Comparison of ENCODE assay signal across 17 cellular contexts in genomic region chr16:70781800-70782199, GRCh38.
"Had no signal": no experiment of that assay in that cellular context is flagged by ENCODE, and none has a peak within 500 bp of the region (broad histone marks: within the 10 kb centered on the region; RNA-seq: fewer than 3 reads in every experiment).

No MANE protein-coding gene starts in this region.

- H3K27ac ChIP-seq: coronary artery, left lung, neutrophil, pancreas, sigmoid colon, suprapubic skin, transverse colon, vagina had no signal

- H3K27me3 ChIP-seq: left lung, neutrophil, pancreas, sigmoid colon, suprapubic skin, transverse colon, vagina had no signal

- H3K9me3 Mint-ChIP-seq: effector memory CD8-positive, alpha-beta T cell; memory B cell; natural killer cell; stimulated activated effector memory CD8-positive, alpha-beta T cell treated with anti-CD3 and anti-CD28 coated beads, Interleukin-12 subunit alpha, Interleukin-12 subunit beta, amount 100 ng/mL, for 72 hours had no signal

- DNase-seq: effector memory CD8-positive, alpha-beta T cell; erythroblast; natural killer cell; sigmoid colon; stimulated activated CD4-positive, alpha-beta T cell treated with anti-CD3 and anti-CD28 coated beads, Interleukin-2, amount 100 ng/mL, for 24 hours; stimulated activated CD4-positive, alpha-beta T cell treated with anti-CD3 and anti-CD28 coated beads, Interleukin-4, amount 100 ng/mL, for 24 hours; stimulated activated naive CD4-positive, alpha-beta T cell treated with Interleukin-2 at 50 U/mL for 16 hours; transverse colon had no signal

- H3K9me3 ChIP-seq: left lung, pancreas, sigmoid colon, suprapubic skin, transverse colon, vagina had no signal

- H3K4me3 Mint-ChIP-seq: effector memory CD8-positive, alpha-beta T cell; memory B cell; natural killer cell; stimulated activated effector memory CD8-positive, alpha-beta T cell treated with anti-CD3 and anti-CD28 coated beads, Interleukin-12 subunit alpha, Interleukin-12 subunit beta, amount 100 ng/mL, for 72 hours had no signal

- H3K4me3 ChIP-seq: coronary artery, left lung, lung, pancreas, sigmoid colon, suprapubic skin, transverse colon, vagina had no signal

- H3K27me3 Mint-ChIP-seq: effector memory CD8-positive, alpha-beta T cell; memory B cell had no signal

- ATAC-seq: effector memory CD8-positive, alpha-beta T cell; left lung; natural killer cell; pancreas; stimulated activated effector memory CD8-positive, alpha-beta T cell treated with anti-CD3 and anti-CD28 coated beads, Interleukin-12 subunit alpha, Interleukin-12 subunit beta, amount 100 ng/mL, for 72 hours had no signal

- H3K4me1 ChIP-seq: pancreas, suprapubic skin, transverse colon had no signal

- H3K27ac Mint-ChIP-seq: memory B cell, natural killer cell had no signal
